1 cellular context compared by ENCODE assay signal in genomic region chr3:51977449-51978142, GRCh38.
TF ChIP-seq lines count a peak whose summit lies in the region.

No MANE protein-coding gene starts in this region.

TF ChIP-seq in liver, 16 proteins besides CTCF, POLR2A, EP300 and RAD21 (continued from another document):
- TF ChIP-seq, protein P1, sequence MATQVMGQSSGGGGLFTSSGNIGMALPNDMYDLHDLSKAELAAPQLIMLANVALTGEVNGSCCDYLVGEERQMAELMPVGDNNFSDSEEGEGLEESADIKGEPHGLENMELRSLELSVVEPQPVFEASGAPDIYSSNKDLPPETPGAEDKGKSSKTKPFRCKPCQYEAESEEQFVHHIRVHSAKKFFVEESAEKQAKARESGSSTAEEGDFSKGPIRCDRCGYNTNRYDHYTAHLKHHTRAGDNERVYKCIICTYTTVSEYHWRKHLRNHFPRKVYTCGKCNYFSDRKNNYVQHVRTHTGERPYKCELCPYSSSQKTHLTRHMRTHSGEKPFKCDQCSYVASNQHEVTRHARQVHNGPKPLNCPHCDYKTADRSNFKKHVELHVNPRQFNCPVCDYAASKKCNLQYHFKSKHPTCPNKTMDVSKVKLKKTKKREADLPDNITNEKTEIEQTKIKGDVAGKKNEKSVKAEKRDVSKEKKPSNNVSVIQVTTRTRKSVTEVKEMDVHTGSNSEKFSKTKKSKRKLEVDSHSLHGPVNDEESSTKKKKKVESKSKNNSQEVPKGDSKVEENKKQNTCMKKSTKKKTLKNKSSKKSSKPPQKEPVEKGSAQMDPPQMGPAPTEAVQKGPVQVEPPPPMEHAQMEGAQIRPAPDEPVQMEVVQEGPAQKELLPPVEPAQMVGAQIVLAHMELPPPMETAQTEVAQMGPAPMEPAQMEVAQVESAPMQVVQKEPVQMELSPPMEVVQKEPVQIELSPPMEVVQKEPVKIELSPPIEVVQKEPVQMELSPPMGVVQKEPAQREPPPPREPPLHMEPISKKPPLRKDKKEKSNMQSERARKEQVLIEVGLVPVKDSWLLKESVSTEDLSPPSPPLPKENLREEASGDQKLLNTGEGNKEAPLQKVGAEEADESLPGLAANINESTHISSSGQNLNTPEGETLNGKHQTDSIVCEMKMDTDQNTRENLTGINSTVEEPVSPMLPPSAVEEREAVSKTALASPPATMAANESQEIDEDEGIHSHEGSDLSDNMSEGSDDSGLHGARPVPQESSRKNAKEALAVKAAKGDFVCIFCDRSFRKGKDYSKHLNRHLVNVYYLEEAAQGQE (IDR thresholded peaks at IDR 0.05), result no peak
- TF ChIP-seq TAF1 (conservative IDR thresholded peaks at IDR 0.05), result no peak
- TF ChIP-seq, protein P2, sequence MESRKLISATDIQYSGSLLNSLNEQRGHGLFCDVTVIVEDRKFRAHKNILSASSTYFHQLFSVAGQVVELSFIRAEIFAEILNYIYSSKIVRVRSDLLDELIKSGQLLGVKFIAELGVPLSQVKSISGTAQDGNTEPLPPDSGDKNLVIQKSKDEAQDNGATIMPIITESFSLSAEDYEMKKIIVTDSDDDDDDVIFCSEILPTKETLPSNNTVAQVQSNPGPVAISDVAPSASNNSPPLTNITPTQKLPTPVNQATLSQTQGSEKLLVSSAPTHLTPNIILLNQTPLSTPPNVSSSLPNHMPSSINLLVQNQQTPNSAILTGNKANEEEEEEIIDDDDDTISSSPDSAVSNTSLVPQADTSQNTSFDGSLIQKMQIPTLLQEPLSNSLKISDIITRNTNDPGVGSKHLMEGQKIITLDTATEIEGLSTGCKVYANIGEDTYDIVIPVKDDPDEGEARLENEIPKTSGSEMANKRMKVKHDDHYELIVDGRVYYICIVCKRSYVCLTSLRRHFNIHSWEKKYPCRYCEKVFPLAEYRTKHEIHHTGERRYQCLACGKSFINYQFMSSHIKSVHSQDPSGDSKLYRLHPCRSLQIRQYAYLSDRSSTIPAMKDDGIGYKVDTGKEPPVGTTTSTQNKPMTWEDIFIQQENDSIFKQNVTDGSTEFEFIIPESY (IDR thresholded peaks at IDR 0.05), result no peak
- no peak for TF ChIP-seq FOXA2 (IDR thresholded peaks at IDR 0.05)
- TF ChIP-seq HNF4G (IDR thresholded peaks at IDR 0.05), result no peak
- TF ChIP-seq GABPA (IDR thresholded peaks at IDR 0.05 in 1 of 2, conservative IDR thresholded peaks at IDR 0.05 in 1 of 2), result no peak
- TF ChIP-seq FOXA1 (IDR thresholded peaks at IDR 0.05), result no peak
- TF ChIP-seq JUND (IDR thresholded peaks at IDR 0.05), result no peak
- TF ChIP-seq HNF4A (conservative IDR thresholded peaks at IDR 0.05), result no peak
- no peak for TF ChIP-seq MAX (IDR thresholded peaks at IDR 0.05)
- no peak for TF ChIP-seq YY1 (IDR thresholded peaks at IDR 0.05)
- no peak for TF ChIP-seq ATF3 (IDR thresholded peaks at IDR 0.05)
- TF ChIP-seq NR2F2 (IDR thresholded peaks at IDR 0.05), result no peak
- TF ChIP-seq EGR1 (IDR thresholded peaks at IDR 0.05; ENCODE audit: low read depth in 2 of 2), result no peak
TF ChIP-seq in liver: peak in this region for 0.
